Comparison of ENCODE assay signal across 1 cellular context in the genomic region with DNA sequence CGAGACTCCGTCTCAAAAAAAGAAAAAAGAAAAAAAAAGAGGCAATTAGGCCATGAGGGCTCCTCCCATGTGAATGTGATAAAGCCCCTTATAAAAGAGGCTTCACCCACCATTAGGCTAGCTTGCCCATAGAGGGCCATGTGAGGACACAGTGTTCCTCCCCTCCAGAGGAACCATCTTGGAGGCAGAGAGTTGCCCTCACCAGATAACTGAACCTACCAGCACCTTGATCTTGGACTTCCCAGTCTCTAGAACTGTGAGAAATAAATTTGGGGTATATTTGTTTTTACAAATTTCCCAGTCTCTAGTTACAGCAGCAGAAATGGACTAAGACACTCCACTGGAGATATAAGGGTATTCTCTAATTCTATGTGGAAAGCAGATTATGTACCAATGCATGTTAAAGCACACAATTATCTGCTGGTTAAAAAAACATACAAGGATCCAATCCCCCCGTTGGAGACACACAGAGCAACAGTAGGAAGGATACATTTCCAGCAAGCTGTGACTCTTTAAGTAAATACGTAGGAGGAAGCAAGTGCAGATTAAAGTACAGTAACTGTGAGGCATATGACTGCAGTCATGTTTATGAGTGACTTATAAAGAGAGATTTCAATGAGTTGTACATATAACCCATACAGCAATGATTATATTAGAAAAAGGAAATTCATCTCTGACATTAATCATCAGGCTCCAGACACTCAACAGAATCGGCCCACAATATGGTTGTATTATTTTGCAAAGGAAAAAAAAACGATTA.
A peak's percentile ranks its signal among the peaks of the same experiment; 100 is the strongest.
TF ChIP-seq lines count a peak whose summit lies in the region.

No MANE protein-coding gene starts in this region.

TF ChIP-seq in HepG2, 621 proteins besides CTCF, POLR2A, EP300 and RAD21 (continued from another document and continues in another):
- TF ChIP-seq, protein P1, sequence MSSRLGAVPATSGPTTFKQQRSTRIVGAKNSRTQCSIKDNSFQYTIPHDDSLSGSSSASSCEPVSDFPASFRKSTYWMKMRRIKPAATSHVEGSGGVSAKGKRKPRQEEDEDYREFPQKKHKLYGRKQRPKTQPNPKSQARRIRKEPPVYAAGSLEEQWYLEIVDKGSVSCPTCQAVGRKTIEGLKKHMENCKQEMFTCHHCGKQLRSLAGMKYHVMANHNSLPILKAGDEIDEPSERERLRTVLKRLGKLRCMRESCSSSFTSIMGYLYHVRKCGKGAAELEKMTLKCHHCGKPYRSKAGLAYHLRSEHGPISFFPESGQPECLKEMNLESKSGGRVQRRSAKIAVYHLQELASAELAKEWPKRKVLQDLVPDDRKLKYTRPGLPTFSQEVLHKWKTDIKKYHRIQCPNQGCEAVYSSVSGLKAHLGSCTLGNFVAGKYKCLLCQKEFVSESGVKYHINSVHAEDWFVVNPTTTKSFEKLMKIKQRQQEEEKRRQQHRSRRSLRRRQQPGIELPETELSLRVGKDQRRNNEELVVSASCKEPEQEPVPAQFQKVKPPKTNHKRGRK (CRISPR knock-in tag; IDR thresholded peaks at IDR 0.05): no peak
- no peak for TF ChIP-seq ZNF589 (CRISPR knock-in tag; conservative IDR thresholded peaks at IDR 0.05)
- TF ChIP-seq ZNF552 (CRISPR knock-in tag; IDR thresholded peaks at IDR 0.05; ENCODE audit: borderline replicate concordance): no peak
- TF ChIP-seq ZNF138 (CRISPR knock-in tag; IDR thresholded peaks at IDR 0.05; ENCODE audit: low read depth): no peak
- TF ChIP-seq ZNF33A (CRISPR knock-in tag; IDR thresholded peaks at IDR 0.05; ENCODE audit: borderline replicate concordance): no peak
- TF ChIP-seq DPF2 (CRISPR knock-in tag; IDR thresholded peaks at IDR 0.05; ENCODE audit: borderline replicate concordance, low read depth): 0 out of 2 replicates have a peak, but pooled peaks have one; percentile 53
- peak; percentile 68; the same call in 1 of the 2 replicates for TF ChIP-seq ETV5 (CRISPR knock-in tag; IDR thresholded peaks at IDR 0.05; ENCODE audit: borderline replicate concordance)
- TF ChIP-seq BRD4 (CRISPR knock-in tag; IDR thresholded peaks at IDR 0.05): no peak
- TF ChIP-seq ZNF160 (CRISPR knock-in tag; IDR thresholded peaks at IDR 0.05): no peak
- TF ChIP-seq ZNF432 (CRISPR knock-in tag; IDR thresholded peaks at IDR 0.05; ENCODE audit: borderline replicate concordance): no peak
- TF ChIP-seq ZNF816 (CRISPR knock-in tag; IDR thresholded peaks at IDR 0.05; ENCODE audit: borderline replicate concordance): 0 out of 2 replicates have a peak, but pooled peaks have one; percentile 52
- peak; percentile 87 for TF ChIP-seq FOXA3 (CRISPR knock-in tag; IDR thresholded peaks at IDR 0.05)
- TF ChIP-seq, protein P2, sequence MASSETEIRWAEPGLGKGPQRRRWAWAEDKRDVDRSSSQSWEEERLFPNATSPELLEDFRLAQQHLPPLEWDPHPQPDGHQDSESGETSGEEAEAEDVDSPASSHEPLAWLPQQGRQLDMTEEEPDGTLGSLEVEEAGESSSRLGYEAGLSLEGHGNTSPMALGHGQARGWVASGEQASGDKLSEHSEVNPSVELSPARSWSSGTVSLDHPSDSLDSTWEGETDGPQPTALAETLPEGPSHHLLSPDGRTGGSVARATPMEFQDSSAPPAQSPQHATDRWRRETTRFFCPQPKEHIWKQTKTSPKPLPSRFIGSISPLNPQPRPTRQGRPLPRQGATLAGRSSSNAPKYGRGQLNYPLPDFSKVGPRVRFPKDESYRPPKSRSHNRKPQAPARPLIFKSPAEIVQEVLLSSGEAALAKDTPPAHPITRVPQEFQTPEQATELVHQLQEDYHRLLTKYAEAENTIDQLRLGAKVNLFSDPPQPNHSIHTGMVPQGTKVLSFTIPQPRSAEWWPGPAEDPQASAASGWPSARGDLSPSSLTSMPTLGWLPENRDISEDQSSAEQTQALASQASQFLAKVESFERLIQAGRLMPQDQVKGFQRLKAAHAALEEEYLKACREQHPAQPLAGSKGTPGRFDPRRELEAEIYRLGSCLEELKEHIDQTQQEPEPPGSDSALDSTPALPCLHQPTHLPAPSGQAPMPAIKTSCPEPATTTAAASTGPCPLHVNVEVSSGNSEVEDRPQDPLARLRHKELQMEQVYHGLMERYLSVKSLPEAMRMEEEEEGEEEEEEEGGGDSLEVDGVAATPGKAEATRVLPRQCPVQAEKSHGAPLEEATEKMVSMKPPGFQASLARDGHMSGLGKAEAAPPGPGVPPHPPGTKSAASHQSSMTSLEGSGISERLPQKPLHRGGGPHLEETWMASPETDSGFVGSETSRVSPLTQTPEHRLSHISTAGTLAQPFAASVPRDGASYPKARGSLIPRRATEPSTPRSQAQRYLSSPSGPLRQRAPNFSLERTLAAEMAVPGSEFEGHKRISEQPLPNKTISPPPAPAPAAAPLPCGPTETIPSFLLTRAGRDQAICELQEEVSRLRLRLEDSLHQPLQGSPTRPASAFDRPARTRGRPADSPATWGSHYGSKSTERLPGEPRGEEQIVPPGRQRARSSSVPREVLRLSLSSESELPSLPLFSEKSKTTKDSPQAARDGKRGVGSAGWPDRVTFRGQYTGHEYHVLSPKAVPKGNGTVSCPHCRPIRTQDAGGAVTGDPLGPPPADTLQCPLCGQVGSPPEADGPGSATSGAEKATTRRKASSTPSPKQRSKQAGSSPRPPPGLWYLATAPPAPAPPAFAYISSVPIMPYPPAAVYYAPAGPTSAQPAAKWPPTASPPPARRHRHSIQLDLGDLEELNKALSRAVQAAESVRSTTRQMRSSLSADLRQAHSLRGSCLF (CRISPR knock-in tag; IDR thresholded peaks at IDR 0.05; ENCODE audit: borderline replicate concordance): no peak
- TF ChIP-seq SALL1 (CRISPR knock-in tag; IDR thresholded peaks at IDR 0.05): no peak; the same call in 1 of the 2 replicates
- no peak for TF ChIP-seq NFKBIZ (CRISPR knock-in tag; IDR thresholded peaks at IDR 0.05)
- no peak for TF ChIP-seq RFX1 (IDR thresholded peaks at IDR 0.05)
- TF ChIP-seq, protein P3, sequence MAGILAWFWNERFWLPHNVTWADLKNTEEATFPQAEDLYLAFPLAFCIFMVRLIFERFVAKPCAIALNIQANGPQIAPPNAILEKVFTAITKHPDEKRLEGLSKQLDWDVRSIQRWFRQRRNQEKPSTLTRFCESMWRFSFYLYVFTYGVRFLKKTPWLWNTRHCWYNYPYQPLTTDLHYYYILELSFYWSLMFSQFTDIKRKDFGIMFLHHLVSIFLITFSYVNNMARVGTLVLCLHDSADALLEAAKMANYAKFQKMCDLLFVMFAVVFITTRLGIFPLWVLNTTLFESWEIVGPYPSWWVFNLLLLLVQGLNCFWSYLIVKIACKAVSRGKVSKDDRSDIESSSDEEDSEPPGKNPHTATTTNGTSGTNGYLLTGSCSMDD (CRISPR knock-in tag; IDR thresholded peaks at IDR 0.05): no peak
- TF ChIP-seq, protein P4, sequence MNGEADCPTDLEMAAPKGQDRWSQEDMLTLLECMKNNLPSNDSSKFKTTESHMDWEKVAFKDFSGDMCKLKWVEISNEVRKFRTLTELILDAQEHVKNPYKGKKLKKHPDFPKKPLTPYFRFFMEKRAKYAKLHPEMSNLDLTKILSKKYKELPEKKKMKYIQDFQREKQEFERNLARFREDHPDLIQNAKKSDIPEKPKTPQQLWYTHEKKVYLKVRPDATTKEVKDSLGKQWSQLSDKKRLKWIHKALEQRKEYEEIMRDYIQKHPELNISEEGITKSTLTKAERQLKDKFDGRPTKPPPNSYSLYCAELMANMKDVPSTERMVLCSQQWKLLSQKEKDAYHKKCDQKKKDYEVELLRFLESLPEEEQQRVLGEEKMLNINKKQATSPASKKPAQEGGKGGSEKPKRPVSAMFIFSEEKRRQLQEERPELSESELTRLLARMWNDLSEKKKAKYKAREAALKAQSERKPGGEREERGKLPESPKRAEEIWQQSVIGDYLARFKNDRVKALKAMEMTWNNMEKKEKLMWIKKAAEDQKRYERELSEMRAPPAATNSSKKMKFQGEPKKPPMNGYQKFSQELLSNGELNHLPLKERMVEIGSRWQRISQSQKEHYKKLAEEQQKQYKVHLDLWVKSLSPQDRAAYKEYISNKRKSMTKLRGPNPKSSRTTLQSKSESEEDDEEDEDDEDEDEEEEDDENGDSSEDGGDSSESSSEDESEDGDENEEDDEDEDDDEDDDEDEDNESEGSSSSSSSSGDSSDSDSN (CRISPR knock-in tag; IDR thresholded peaks at IDR 0.05): no peak
- TF ChIP-seq SOX5 (CRISPR knock-in tag; IDR thresholded peaks at IDR 0.05; ENCODE audit: borderline replicate concordance): peak; percentile 57; the same call in 1 of the 2 replicates
- TF ChIP-seq, protein P5, sequence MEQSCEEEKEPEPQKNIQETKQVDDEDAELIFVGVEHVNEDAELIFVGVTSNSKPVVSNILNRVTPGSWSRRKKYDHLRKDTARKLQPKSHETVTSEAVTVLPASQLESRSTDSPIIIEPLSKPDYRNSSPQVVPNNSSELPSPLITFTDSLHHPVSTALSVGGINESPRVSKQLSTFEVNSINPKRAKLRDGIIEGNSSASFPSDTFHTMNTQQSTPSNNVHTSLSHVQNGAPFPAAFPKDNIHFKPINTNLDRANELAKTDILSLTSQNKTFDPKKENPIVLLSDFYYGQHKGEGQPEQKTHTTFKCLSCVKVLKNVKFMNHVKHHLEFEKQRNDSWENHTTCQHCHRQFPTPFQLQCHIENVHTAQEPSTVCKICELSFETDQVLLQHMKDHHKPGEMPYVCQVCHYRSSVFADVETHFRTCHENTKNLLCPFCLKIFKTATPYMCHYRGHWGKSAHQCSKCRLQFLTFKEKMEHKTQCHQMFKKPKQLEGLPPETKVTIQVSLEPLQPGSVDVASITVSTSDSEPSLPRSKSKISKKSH (CRISPR knock-in tag; IDR thresholded peaks at IDR 0.05; ENCODE audit: borderline replicate concordance): no peak
- TF ChIP-seq FOXK1 (CRISPR knock-in tag; IDR thresholded peaks at IDR 0.05; ENCODE audit: borderline replicate concordance, low read depth): no peak
- no peak for TF ChIP-seq ZFX (CRISPR knock-in tag; IDR thresholded peaks at IDR 0.05; ENCODE audit: low read depth)
- TF ChIP-seq ELF3 (CRISPR knock-in tag; IDR thresholded peaks at IDR 0.05): peak; percentile 97
- TF ChIP-seq, protein P6, sequence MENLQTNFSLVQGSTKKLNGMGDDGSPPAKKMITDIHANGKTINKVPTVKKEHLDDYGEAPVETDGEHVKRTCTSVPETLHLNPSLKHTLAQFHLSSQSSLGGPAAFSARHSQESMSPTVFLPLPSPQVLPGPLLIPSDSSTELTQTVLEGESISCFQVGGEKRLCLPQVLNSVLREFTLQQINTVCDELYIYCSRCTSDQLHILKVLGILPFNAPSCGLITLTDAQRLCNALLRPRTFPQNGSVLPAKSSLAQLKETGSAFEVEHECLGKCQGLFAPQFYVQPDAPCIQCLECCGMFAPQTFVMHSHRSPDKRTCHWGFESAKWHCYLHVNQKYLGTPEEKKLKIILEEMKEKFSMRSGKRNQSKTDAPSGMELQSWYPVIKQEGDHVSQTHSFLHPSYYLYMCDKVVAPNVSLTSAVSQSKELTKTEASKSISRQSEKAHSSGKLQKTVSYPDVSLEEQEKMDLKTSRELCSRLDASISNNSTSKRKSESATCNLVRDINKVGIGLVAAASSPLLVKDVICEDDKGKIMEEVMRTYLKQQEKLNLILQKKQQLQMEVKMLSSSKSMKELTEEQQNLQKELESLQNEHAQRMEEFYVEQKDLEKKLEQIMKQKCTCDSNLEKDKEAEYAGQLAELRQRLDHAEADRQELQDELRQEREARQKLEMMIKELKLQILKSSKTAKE (CRISPR knock-in tag; IDR thresholded peaks at IDR 0.05; ENCODE audit: borderline replicate concordance): no peak
- TF ChIP-seq, protein P7, sequence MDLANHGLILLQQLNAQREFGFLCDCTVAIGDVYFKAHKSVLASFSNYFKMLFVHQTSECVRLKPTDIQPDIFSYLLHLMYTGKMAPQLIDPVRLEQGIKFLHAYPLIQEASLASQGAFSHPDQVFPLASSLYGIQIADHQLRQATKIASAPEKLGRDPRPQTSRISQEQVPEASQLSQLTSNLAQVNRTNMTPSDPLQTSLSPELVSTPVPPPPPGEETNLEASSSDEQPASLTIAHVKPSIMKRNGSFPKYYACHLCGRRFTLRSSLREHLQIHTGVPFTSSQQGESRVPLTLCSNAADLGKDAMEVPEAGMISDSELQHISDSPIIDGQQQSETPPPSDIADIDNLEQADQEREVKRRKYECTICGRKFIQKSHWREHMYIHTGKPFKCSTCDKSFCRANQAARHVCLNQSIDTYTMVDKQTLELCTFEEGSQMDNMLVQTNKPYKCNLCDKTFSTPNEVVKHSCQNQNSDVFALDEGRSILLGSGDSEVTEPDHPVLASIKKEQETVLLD (CRISPR knock-in tag; IDR thresholded peaks at IDR 0.05; ENCODE audit: low read depth): no peak
- peak; percentile 98 for TF ChIP-seq ZNF564 (CRISPR knock-in tag; IDR thresholded peaks at IDR 0.05)
- TF ChIP-seq NR2F6 (IDR thresholded peaks at IDR 0.05): no peak
- no peak for TF ChIP-seq NR2F6 (CRISPR knock-in tag; IDR thresholded peaks at IDR 0.05)
- no peak for TF ChIP-seq TEAD2 (CRISPR knock-in tag; IDR thresholded peaks at IDR 0.05)
- no peak for TF ChIP-seq STAT5B (CRISPR knock-in tag; IDR thresholded peaks at IDR 0.05)
- TF ChIP-seq ZNF7 (CRISPR knock-in tag; IDR thresholded peaks at IDR 0.05): no peak
- no peak for TF ChIP-seq GFI1 (CRISPR knock-in tag; IDR thresholded peaks at IDR 0.05; ENCODE audit: borderline replicate concordance)
- no peak for TF ChIP-seq CBX1 (IDR thresholded peaks at IDR 0.05; ENCODE audit: low read depth)
- TF ChIP-seq, protein P8, sequence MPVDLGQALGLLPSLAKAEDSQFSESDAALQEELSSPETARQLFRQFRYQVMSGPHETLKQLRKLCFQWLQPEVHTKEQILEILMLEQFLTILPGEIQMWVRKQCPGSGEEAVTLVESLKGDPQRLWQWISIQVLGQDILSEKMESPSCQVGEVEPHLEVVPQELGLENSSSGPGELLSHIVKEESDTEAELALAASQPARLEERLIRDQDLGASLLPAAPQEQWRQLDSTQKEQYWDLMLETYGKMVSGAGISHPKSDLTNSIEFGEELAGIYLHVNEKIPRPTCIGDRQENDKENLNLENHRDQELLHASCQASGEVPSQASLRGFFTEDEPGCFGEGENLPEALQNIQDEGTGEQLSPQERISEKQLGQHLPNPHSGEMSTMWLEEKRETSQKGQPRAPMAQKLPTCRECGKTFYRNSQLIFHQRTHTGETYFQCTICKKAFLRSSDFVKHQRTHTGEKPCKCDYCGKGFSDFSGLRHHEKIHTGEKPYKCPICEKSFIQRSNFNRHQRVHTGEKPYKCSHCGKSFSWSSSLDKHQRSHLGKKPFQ (CRISPR knock-in tag; IDR thresholded peaks at IDR 0.05; ENCODE audit: insufficient replicate concordance): no peak
- TF ChIP-seq HDAC6 (IDR thresholded peaks at IDR 0.05; ENCODE audit: low read depth, low read length): no peak
- TF ChIP-seq, protein P9, sequence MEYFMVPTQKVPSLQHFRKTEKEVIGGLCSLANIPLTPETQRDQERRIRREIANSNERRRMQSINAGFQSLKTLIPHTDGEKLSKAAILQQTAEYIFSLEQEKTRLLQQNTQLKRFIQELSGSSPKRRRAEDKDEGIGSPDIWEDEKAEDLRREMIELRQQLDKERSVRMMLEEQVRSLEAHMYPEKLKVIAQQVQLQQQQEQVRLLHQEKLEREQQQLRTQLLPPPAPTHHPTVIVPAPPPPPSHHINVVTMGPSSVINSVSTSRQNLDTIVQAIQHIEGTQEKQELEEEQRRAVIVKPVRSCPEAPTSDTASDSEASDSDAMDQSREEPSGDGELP (IDR thresholded peaks at IDR 0.05; ENCODE audit: borderline replicate concordance, low read depth): peak; percentile 17; the same call in 1 of the 2 replicates
- TF ChIP-seq ARNT2 (CRISPR knock-in tag; IDR thresholded peaks at IDR 0.05; ENCODE audit: low read depth): no peak
- no peak for TF ChIP-seq HNRNPL (IDR thresholded peaks at IDR 0.05; ENCODE audit: low read depth, low read length)
- TF ChIP-seq, protein P10, sequence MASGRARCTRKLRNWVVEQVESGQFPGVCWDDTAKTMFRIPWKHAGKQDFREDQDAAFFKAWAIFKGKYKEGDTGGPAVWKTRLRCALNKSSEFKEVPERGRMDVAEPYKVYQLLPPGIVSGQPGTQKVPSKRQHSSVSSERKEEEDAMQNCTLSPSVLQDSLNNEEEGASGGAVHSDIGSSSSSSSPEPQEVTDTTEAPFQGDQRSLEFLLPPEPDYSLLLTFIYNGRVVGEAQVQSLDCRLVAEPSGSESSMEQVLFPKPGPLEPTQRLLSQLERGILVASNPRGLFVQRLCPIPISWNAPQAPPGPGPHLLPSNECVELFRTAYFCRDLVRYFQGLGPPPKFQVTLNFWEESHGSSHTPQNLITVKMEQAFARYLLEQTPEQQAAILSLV (CRISPR knock-in tag; IDR thresholded peaks at IDR 0.05; ENCODE audit: borderline replicate concordance): no peak
